ENCODE assay signal across 9 cellular contexts in the genomic region with DNA sequence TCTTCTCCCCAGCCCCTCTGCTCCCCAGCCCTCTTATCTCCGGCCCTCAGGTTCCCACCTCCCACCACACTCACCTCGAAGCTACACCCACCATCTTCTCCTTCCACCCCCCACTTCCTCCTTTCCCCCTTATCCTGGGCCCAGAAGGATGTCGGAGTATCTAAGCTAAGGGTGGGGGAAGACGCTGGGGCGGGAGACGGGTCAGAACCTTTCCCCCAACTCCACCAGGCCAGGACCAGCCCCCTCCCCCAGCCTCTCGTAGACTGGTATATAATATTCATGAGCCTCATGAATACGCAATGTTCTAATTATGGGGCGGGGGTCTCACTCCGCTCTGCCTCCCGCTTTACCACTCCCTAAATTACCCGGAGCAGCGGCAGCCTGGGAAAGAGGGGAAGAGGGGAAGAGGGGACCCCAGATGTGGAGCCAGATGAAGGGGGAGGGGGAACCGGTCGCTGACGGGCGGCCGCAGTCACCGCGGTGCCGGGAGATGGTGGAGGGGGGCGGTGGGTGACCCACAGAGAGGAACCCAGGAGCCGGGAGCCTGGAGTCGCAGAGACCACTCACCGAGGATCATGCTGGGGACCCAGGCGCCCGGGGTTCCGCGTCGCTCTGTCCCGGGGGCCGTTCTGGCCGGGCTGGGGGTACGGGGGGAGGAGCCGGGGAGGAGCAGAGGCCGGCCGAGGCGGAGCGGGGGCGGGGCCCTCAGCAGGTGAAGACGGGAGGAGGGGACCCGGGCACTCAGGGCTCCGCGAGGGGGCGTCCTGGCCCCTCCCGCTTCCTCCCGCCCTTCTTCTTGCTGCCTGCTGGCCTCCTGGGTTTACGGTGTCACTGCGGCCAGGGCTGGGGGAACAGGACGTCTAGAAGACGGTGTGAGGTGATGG. TPM values are rescaled to one million over a fixed set of nuclear protein-coding genes. Genes with fewer than 3 reads are reported as not detected.
DNase-seq lines count a peak whose midpoint lies in the region; ATAC-seq, FAIRE-seq and TF ChIP-seq lines count a peak whose summit lies in the region.
"Had no signal": no experiment of that assay in that cellular context is flagged by ENCODE, and none has a peak within 500 bp of the region (broad histone marks: within the 10 kb centered on the region; RNA-seq: fewer than 3 reads in every experiment).

No MANE protein-coding gene starts in this region.

- H3K36me3 ChIP-seq in effector memory CD4-positive, alpha-beta T cell (ENCODE audit: control insufficient read depth, insufficient read depth, low read length): peaks cover 26% of the 10 kb centered on the region
- H3K36me3 ChIP-seq in neuronal stem cell (replicated peaks in 1 of 2; ENCODE audit: control insufficient read depth in 2 of 2, insufficient read depth in 2 of 2, low read length in 2 of 2) (peaks cover 7 to 15% of the 10 kb centered on the region in 2 donors), tibial artery (peaks cover 19 to 28% (median 26%) of the 10 kb centered on the region in 3 donors)

- H3K79me1 ChIP-seq in neuronal stem cell (ENCODE audit: low read depth, low read length): peaks cover 4% of the 10 kb centered on the region

- POLR2A ChIA-PET in activated CD8-positive, alpha-beta T cell treated with anti-CD3 and anti-CD28 coated beads for 36 hours (lab: Charles Lee): interaction anchor here (0.9 to 1.2 kb wide), 3 partner anchors 9 to 104 kb away, joined by 3 to 7 read pairs (median 4); no protein-coding TSS in a partner anchor

- no peaks in the 10 kb centered on the region for H3K9me3 ChIP-seq in effector memory CD4-positive, alpha-beta T cell (ENCODE audit: control insufficient read depth, low read length)
- no peaks in the 10 kb centered on the region for H3K9me3 ChIP-seq in neuronal stem cell (replicated peaks in 1 of 2; ENCODE audit: control insufficient read depth in 2 of 2, insufficient read depth in 1 of 2, low read depth in 1 of 2, low read length in 2 of 2)
- no peaks in the 10 kb centered on the region for H3K9me3 ChIP-seq in tibial artery

- no peaks in the 10 kb centered on the region for H3K27me3 ChIP-seq in effector memory CD4-positive, alpha-beta T cell (replicated peaks; ENCODE audit: control insufficient read depth, insufficient read depth, low read length, poor library complexity, severe bottlenecking)
- peaks cover 0 to 12% (median 0%) of the 10 kb centered on the region in 3 experiments for H3K27me3 ChIP-seq in neuronal stem cell (ENCODE audit: control insufficient read depth in 3 of 3, insufficient read depth in 3 of 3, low read depth in 1 of 3, low read length in 3 of 3)
- H3K27me3 ChIP-seq in tibial artery: no peaks in the 10 kb centered on the region

- H3K9me3 Mint-ChIP-seq in activated CD8-positive, alpha-beta T cell treated with anti-CD3 and anti-CD28 coated beads for 36 hours: no peaks in the 10 kb centered on the region

- peak overlapping the region; percentile 31 for H2BK15ac ChIP-seq in neuronal stem cell (ENCODE audit: low read length)

- H2AFZ ChIP-seq in neuronal stem cell (ENCODE audit: low read length): peak overlapping the region; percentile 65

- H3K18ac ChIP-seq in neuronal stem cell (ENCODE audit: low read length): peak overlapping the region; percentile 92

- H2BK5ac ChIP-seq in neuronal stem cell (ENCODE audit: low read length): peak overlapping the region; percentile 30

- H3K4me3 Mint-ChIP-seq in activated CD8-positive, alpha-beta T cell treated with anti-CD3 and anti-CD28 coated beads for 36 hours: peak overlapping the region; percentile 58

- peak; percentile 53 for ATAC-seq in GM19397 (IDR thresholded peaks at IDR 0.05; ENCODE audit: unreplicated experiment)
- peak; percentile 91 for ATAC-seq in activated CD8-positive, alpha-beta T cell treated with anti-CD3 and anti-CD28 coated beads for 36 hours

- peak; percentile 64 for DNase-seq in NCI-H345 (lab: John Stamatoyannopoulos, UW)
- peak; percentile 84 for DNase-seq in activated CD8-positive, alpha-beta T cell treated with anti-CD3 and anti-CD28 coated beads for 36 hours
- peak; percentile 56 to 71 (median 64) for DNase-seq in effector memory CD4-positive, alpha-beta T cell
- no peak for DNase-seq in neuronal stem cell (ENCODE audit: low spot score)
- no peak for DNase-seq in tibial artery
- no peak for DNase-seq in RCC 7860 (ENCODE audit: low spot score)

- peak overlapping the region; percentile 73 for H3K9ac ChIP-seq in neuronal stem cell (ENCODE audit: low read depth, low read length, poor library complexity)

- no peak overlapping the region for H2BK12ac ChIP-seq in neuronal stem cell (ENCODE audit: low read length)

- no peak for FAIRE-seq in RCC 7860 (lab: Jason Lieb, UNC)

- H3K4me1 Mint-ChIP-seq in activated CD8-positive, alpha-beta T cell treated with anti-CD3 and anti-CD28 coated beads for 36 hours (ENCODE audit: low read depth): peaks cover 27% of the 10 kb centered on the region

- no peak overlapping the region for H3K27ac Mint-ChIP-seq in activated CD8-positive, alpha-beta T cell treated with anti-CD3 and anti-CD28 coated beads for 36 hours

- H3K36me3 Mint-ChIP-seq in activated CD8-positive, alpha-beta T cell treated with anti-CD3 and anti-CD28 coated beads for 36 hours (ENCODE audit: low read depth): peaks cover 2% of the 10 kb centered on the region

- intact Hi-C loops in activated CD8-positive, alpha-beta T cell treated with anti-CD3 and anti-CD28 coated beads for 36 hours (cut with micrococcal nuclease): no loop called here
- intact Hi-C loops in tibial artery (cut with DNase I; ENCODE audit: low total_unique reads): no loop called here

- peak overlapping the region; percentile 75 for H3K4me2 ChIP-seq in neuronal stem cell (ENCODE audit: insufficient read depth, low read length, poor library complexity, severe bottlenecking)

- WGBS in neuronal stem cell (ENCODE audit: extremely low coverage in 2 of 2, insufficient read length in 2 of 2, insufficient replicate concordance in 1 of 2), 2 donors: no CpG with 5 or more reads among the region's 51 CpGs

- peak overlapping the region; percentile 58 for H3K4me3 ChIP-seq in effector memory CD4-positive, alpha-beta T cell (ENCODE audit: insufficient read depth, low read depth, low read length, poor library complexity, severe bottlenecking)
- H3K4me3 ChIP-seq in neuronal stem cell (ENCODE audit: low read length in 2 of 2): peak overlapping the region in 1 of 2 donors; percentile 87
- H3K4me3 ChIP-seq in tibial artery: peak overlapping the region; percentile 32 to 37

- H2BK120ac ChIP-seq in neuronal stem cell (ENCODE audit: low read depth, low read length): no peak overlapping the region

- H3K4me1 ChIP-seq in effector memory CD4-positive, alpha-beta T cell (ENCODE audit: control insufficient read depth, insufficient read depth, low read length, poor library complexity, severe bottlenecking): peaks cover 4% of the 10 kb centered on the region
- H3K4me1 ChIP-seq in neuronal stem cell (ENCODE audit: control insufficient read depth in 2 of 2, insufficient read depth in 1 of 2, low read depth in 1 of 2, low read length in 2 of 2) (peaks cover 33 to 53% of the 10 kb centered on the region in 2 donors), tibial artery (peaks cover 0 to 34% (median 6%) of the 10 kb centered on the region in 4 donors)

- peak overlapping the region; percentile 79 for H2AK5ac ChIP-seq in neuronal stem cell (ENCODE audit: low read depth, low read length)

- peak overlapping the region; percentile 99 for H3K27ac ChIP-seq in 22Rv1
- peak overlapping the region; percentile 39 for H3K27ac ChIP-seq in effector memory CD4-positive, alpha-beta T cell (ENCODE audit: insufficient read depth, low read length, poor library complexity, severe bottlenecking)
- peak overlapping the region; percentile 31 for H3K27ac ChIP-seq in neuronal stem cell (replicated peaks; ENCODE audit: low read length)
- peak overlapping the region; percentile 38 to 62 for H3K27ac ChIP-seq in tibial artery

- H3K27me3 Mint-ChIP-seq in activated CD8-positive, alpha-beta T cell treated with anti-CD3 and anti-CD28 coated beads for 36 hours: no peaks in the 10 kb centered on the region

- no peak overlapping the region for H3K14ac ChIP-seq in neuronal stem cell (ENCODE audit: low read length)

- no peak overlapping the region for H4K8ac ChIP-seq in neuronal stem cell (ENCODE audit: low read depth, low read length)

- CTCF ChIA-PET in activated CD8-positive, alpha-beta T cell treated with anti-CD3 and anti-CD28 coated beads for 36 hours (lab: Charles Lee): interaction anchor here (0.6 to 2.9 kb wide), 10 partner anchors 9 to 446 kb away, joined by 3 to 19 read pairs (median 4); no protein-coding TSS in a partner anchor

- TF ChIP-seq CTCF in 22Rv1 (IDR thresholded peaks at IDR 0.05): peak; percentile 45
- no peak for TF ChIP-seq CTCF in activated CD8-positive, alpha-beta T cell treated with anti-CD3 and anti-CD28 coated beads for 36 hours (IDR thresholded peaks at IDR 0.05)
- TF ChIP-seq CTCF in tibial artery (IDR thresholded peaks at IDR 0.05): no peak

- no peak overlapping the region for H4K91ac ChIP-seq in neuronal stem cell (ENCODE audit: low read depth, low read length, poor library complexity)

- H3K23ac ChIP-seq in neuronal stem cell (ENCODE audit: low read depth, low read length, poor library complexity): peak overlapping the region; percentile 77

- no peak overlapping the region for H3K4ac ChIP-seq in neuronal stem cell (ENCODE audit: low read length)

RNA-seq across cellular contexts. Expression of gene ZNF385A, which starts 6.4 kb away (rescaled TPM):
- total RNA-seq in activated CD8-positive, alpha-beta T cell treated with anti-CD3 and anti-CD28 coated beads for 36 hours: 1 to 10 TPM; 1.1 to 2.5 TPM
- 60.0 TPM for polyA plus RNA-seq in neuronal stem cell (2013, experiment 1 of 2)
- 56.5 TPM for polyA plus RNA-seq in neuronal stem cell (2013, experiment 2 of 2)

RNA-seq across cellular contexts. Expression of gene GPR84, which starts 26.6 kb away (rescaled TPM):
- total RNA-seq in activated CD8-positive, alpha-beta T cell treated with anti-CD3 and anti-CD28 coated beads for 36 hours: not detected
- polyA plus RNA-seq in neuronal stem cell (2013, experiment 1 of 2): 0.03 TPM
- polyA plus RNA-seq in neuronal stem cell (2013, experiment 2 of 2): 0.04 TPM
- total RNA-seq: Daoy had no signal

RNA-seq across cellular contexts. Expression of gene ITGA5, which starts 28.2 kb away (rescaled TPM):
- 10 to 100 TPM; 35.2 to 36.6 TPM for total RNA-seq in activated CD8-positive, alpha-beta T cell treated with anti-CD3 and anti-CD28 coated beads for 36 hours
- polyA plus RNA-seq in neuronal stem cell (2013, experiment 1 of 2): 37.3 TPM
- polyA plus RNA-seq in neuronal stem cell (2013, experiment 2 of 2): 38.6 TPM

Comparison
In these comparisons a context has a peak if more than half of its experiments do, and no peak if none do; other contexts are left out.
1. H3K27ac ChIP-seq: peak in every context shown above with its lines; median percentile 99 in 22Rv1; 50 in tibial artery; 39 in effector memory CD4-positive, alpha-beta T cell; 31 in neuronal stem cell.
2. DNase-seq: peak in NCI-H345 (single experiment), activated CD8-positive, alpha-beta T cell treated with anti-CD3 and anti-CD28 coated beads for 36 hours (single experiment) and effector memory CD4-positive, alpha-beta T cell (3 of 3); none in neuronal stem cell (single experiment), tibial artery (0 of 2) and RCC 7860 (single experiment).